8 cellular contexts compared by ENCODE assay signal in genomic region chr4:147617841-147618421, GRCh38. TPM values are rescaled to one million over a fixed set of nuclear protein-coding genes. Genes with fewer than 3 reads are reported as not detected.
A peak's percentile ranks its signal among the peaks of the same experiment; 100 is the strongest.
DNase-seq lines count a peak whose midpoint lies in the region; ATAC-seq and TF ChIP-seq lines count a peak whose summit lies in the region.

No MANE protein-coding gene starts in this region.

- no peaks in the 10 kb centered on the region for H3K27me3 ChIP-seq in prostate gland (replicated peaks; ENCODE audit: insufficient read depth)

- H3K27me3 Mint-ChIP-seq in HFFc6 (ENCODE audit: insufficient read depth): peaks cover 9% of the 10 kb centered on the region

- POLR2A ChIA-PET in RWPE1 (lab: Yijun Ruan, JAX; ENCODE audit: low non-redundant PET): interaction anchor here (1.0 to 1.2 kb wide), 2 partner anchors 31 to 66 kb away, joined by 4 to 7 read pairs; partner anchors contain the start of gene PRMT9

- 2% methylated on average over 15 of the region's 15 CpGs for WGBS in prostate gland

- CTCF ChIA-PET in RWPE1 (lab: Yijun Ruan, JAX): interaction anchor here (0.6 to 0.8 kb wide), 2 partner anchors 248 to 249 kb away, joined by 3 read pairs; no protein-coding TSS in a partner anchor

- no peaks in the 10 kb centered on the region for H3K36me3 ChIP-seq in prostate gland

- no peaks in the 10 kb centered on the region for H3K9me3 ChIP-seq in prostate gland

- H3K27ac Mint-ChIP-seq in HFFc6: peak overlapping the region; percentile 92

- TF ChIP-seq POLR2A in prostate gland (IDR thresholded peaks at IDR 0.05): no peak

- H3K4me3 Mint-ChIP-seq in HFFc6: peak overlapping the region; percentile 97

- peaks cover 33% of the 10 kb centered on the region for H3K4me1 Mint-ChIP-seq in HFFc6 (ENCODE audit: low read depth)

- H3K36me3 Mint-ChIP-seq in HFFc6 (ENCODE audit: low read depth): peaks cover 11% of the 10 kb centered on the region

- DNase-seq in HFFc6: no peak
- peak; percentile 24 for DNase-seq in RWPE1 (ENCODE audit: low spot score)
- no peak for DNase-seq in fibroblast of mammary gland (ENCODE audit: low read depth)
- no peak for DNase-seq in prostate gland (ENCODE audit: low spot score)
- DNase-seq in H4 (ENCODE audit: low spot score): no peak
- DNase-seq in globus pallidus (ENCODE audit: low spot score): no peak
- DNase-seq in SIG-M5 treated with dmso at 0.1 percent for 504 hours (lab: John Stamatoyannopoulos, UW; ENCODE audit: unreplicated experiment): no peak

- H3K4me3 ChIP-seq in fibroblast of mammary gland (ENCODE audit: control insufficient read depth, low read depth, low read length) (peak overlapping the region; percentile 97), prostate gland (peak overlapping the region; percentile 70 to 71)

- intact Hi-C loops in prostate gland (cut with DNase I): loop anchor here (10.0 kb wide), 1 partner anchor 247 kb away; no protein-coding TSS in a partner anchor

- H3K9me3 Mint-ChIP-seq in HFFc6: no peaks in the 10 kb centered on the region

- TF ChIP-seq CTCF in HFFc6 (IDR thresholded peaks at IDR 0.05) (no peak), RWPE1 (conservative IDR thresholded peaks at IDR 0.05; ENCODE audit: low read depth) (no peak), fibroblast of mammary gland (conservative IDR thresholded peaks at IDR 0.05; ENCODE audit: control insufficient read depth, insufficient read depth, low read depth, low read length) (no peak), prostate gland (IDR thresholded peaks at IDR 0.05) (no peak)

- peak overlapping the region; percentile 85 for H3K27ac ChIP-seq in RWPE1
- peak overlapping the region; percentile 74 to 85 for H3K27ac ChIP-seq in prostate gland

- ATAC-seq in GM18502 (IDR thresholded peaks at IDR 0.05; ENCODE audit: poor library complexity, unreplicated experiment): peak; percentile 15

- no peaks in the 10 kb centered on the region for H3K4me1 ChIP-seq in prostate gland (replicated peaks)

RNA-seq across cellular contexts. Expression of gene TMEM184C, which starts 0.7 kb away (rescaled TPM):
- 10 to 100 TPM; 36.8 to 42.0 (median 39.8) TPM for total RNA-seq in HFFc6 (2021; fragmentation: NEBNext Ultra II Directional; extraction: Animal tissue kit (Norgen Biotek cat#: 25700))
- total RNA-seq in prostate gland: 10 to 100 TPM; 34.7 to 48.0 TPM
- 37.9 and 41.9 TPM in 2 replicates for total RNA-seq in H4 (2014; rRNA removed; shearing (Covaris generic))
